In the genomic region with DNA sequence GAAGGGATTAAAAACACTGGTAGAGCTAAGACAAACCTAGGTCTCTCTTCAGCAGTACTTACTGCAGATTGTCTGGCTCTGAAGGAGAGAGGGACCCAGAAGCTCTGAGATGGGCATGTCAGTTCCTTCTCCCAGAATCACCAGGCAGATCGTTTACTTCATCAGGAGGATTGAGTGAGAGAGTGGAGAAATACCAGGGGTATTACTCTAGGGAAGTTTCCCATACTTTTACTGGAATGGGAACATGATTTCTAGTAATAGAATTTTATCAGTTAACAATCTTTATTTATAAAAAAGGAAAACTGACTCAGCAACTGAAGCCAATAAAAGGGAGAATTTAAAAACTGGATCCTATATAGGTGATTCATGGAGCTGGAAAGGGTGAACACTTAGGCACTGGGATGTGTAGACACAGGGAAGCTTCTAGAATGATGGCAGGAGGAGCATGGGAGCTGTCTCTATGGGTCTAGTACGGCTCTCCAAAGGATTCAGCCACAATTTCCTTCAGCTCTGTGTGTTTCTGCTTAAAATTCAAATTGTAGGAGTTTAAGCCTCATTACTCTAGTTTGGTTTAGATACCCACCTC, we compare ENCODE assay signal across 1 cellular context.
TF ChIP-seq lines count a peak whose summit lies in the region.

No MANE protein-coding gene starts in this region.

TF ChIP-seq in H1, 55 proteins besides CTCF, POLR2A, EP300 and RAD21 (continued from another document):
- TF ChIP-seq TAF7 (optimal IDR thresholded peaks at IDR 0.05; ENCODE audit: borderline replicate concordance, low read depth, low read length) = no peak
